6 cellular contexts compared by ENCODE assay signal in genomic region chrX:21881881-21882574, GRCh38.
"Had no signal": no experiment of that assay in that cellular context is flagged by ENCODE, and none has a peak within 500 bp of the region (broad histone marks: within the 10 kb centered on the region; RNA-seq: fewer than 3 reads in every experiment).

No MANE protein-coding gene starts in this region.

- H3K4me3 ChIP-seq: GM23338 had no signal

- H2AFZ ChIP-seq: GM23338 had no signal

- H3K27me3 Mint-ChIP-seq: IgD-negative memory B cell had no signal

- H3K27ac ChIP-seq: HL-60 had no signal

- H3K4me3 Mint-ChIP-seq: GM23338, H9, IgD-negative memory B cell had no signal

- H3K27ac Mint-ChIP-seq: GM23338, H9, IgD-negative memory B cell had no signal

- H3K9me3 Mint-ChIP-seq: GM23338 had no signal

- H3K4me1 Mint-ChIP-seq: IgD-negative memory B cell had no signal

- H3K4me2 ChIP-seq: GM23338 had no signal

- ATAC-seq: GM23338, HepG2 had no signal

- DNase-seq: H9, HCEC 1CT had no signal
